ENCODE assay signal across 8 cellular contexts in the genomic region with DNA sequence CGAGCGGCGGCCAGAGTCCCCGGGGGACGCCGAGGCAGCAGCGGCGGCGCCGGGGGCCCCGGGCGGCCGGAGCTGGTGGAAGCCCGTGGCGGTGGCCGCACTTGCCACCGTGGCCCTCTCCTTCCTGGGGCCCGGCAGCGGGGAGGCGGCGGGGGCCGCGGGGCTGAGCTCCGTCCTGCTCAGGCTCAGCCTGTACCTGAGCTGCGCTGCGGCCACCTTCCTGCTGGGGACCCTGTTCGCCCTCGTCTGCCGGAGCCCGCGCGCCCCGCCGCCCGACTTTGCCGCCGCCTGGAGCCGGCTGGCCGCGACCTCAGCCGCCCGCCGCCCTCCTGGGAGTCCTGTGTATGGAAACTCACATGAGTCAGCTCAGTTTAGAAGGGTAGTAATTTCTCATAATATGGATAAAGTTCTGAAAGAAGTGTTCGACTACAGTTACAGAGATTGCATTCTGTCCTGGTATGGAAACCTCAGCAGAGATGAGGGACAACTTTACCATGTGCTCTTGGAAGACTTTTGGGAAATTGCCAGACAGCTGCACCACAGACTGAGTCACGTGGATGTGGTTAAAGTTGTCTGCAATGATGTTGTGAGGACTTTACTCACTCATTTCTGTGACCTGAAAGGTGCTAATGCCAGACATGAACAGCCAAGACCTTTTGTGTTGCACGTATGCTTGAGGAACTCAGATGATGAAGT.
DNase-seq lines count a peak whose midpoint lies in the region; ATAC-seq and TF ChIP-seq lines count a peak whose summit lies in the region.
"Not testable (repeated sequence)": the region's sequence is repeated elsewhere in the genome, so short reads cannot be mapped to it uniquely, and the experiment has no call there.

No MANE protein-coding gene starts in this region.

- peak; percentile 52 for DNase-seq in NCI-H2107 treated with DMSO at 0.1 percent for 48 hours (lab: John Stamatoyannopoulos, UW; ENCODE audit: unreplicated experiment)
- peak; percentile 41 to 44 for DNase-seq in activated CD4-positive, alpha-beta T cell treated with anti-CD3 and anti-CD28 coated beads for 4 hours
- DNase-seq in mammary epithelial cell, result peak; percentile 62
- peak; percentile 60 for DNase-seq in sciatic nerve (ENCODE audit: low spot score)
- DNase-seq in uterus, result peak in 1 of 2 donors; percentile 19

- H2AFZ ChIP-seq in mammary epithelial cell (ENCODE audit: low read depth, low read length), result peak overlapping the region; percentile 82

- dilution Hi-C loops in mammary epithelial cell (cut with HindIII; ENCODE audit: low sequenced_read_pairs), result not testable (repeated sequence)

- not testable (repeated sequence) for H3K36me3 ChIP-seq in mammary epithelial cell (ENCODE audit: insufficient read depth, low read length); iPS-18a (ENCODE audit: control insufficient read depth, low read depth, low read length); uterus

- H3K4me3 ChIP-seq in mammary epithelial cell (replicated peaks in 1 of 3; ENCODE audit: insufficient read depth in 1 of 3, low read depth in 2 of 3, low read length in 3 of 3) (peak overlapping the region in 2 of 3 experiments; percentile 36 to 42), iPS-18a (ENCODE audit: low read length) (peak overlapping the region; percentile 48), uterus (peak overlapping the region in 1 of 2 donors; percentile 45)

- WGBS in mammary epithelial cell (ENCODE audit: low coverage, missing lambda C conversion rate), result 13% methylated on average over 3 of the region's 46 CpGs

- not testable (repeated sequence) for H3K9me3 ChIP-seq in mammary epithelial cell (replicated peaks; ENCODE audit: insufficient read depth, low read length); iPS-18a (ENCODE audit: control insufficient read depth, low read depth, low read length); uterus

- H4K20me1 ChIP-seq in mammary epithelial cell (ENCODE audit: insufficient read depth, low read length), result not testable (repeated sequence)

- H3K27me3 ChIP-seq in mammary epithelial cell (ENCODE audit: insufficient read depth, low read length); iPS-18a (ENCODE audit: control insufficient read depth, insufficient read depth, low read length); uterus: not testable (repeated sequence)

- not testable (repeated sequence) for H3K4me1 ChIP-seq in mammary epithelial cell (ENCODE audit: insufficient read depth, low read length); uterus
- H3K4me1 ChIP-seq in iPS-18a (ENCODE audit: control insufficient read depth, low read depth, low read length), result peaks cover 18% of the 10 kb centered on the region

- peak overlapping the region; percentile 81 for H3K4me2 ChIP-seq in mammary epithelial cell (ENCODE audit: insufficient read depth, low read depth, low read length)

- TF ChIP-seq CTCF in mammary epithelial cell (conservative IDR thresholded peaks at IDR 0.05 in 1 of 2, IDR thresholded peaks at IDR 0.05 in 1 of 2; ENCODE audit: extremely low read depth in 1 of 2, insufficient read depth in 1 of 2, low read depth in 1 of 2, low read length in 2 of 2); uterus (IDR thresholded peaks at IDR 0.05): not testable (repeated sequence)

- intact Hi-C loops in mammary epithelial cell (cut with micrococcal nuclease), result loop anchor here (5.0 kb wide), 1 partner anchor 94 kb away; no protein-coding TSS in a partner anchor
- intact Hi-C loops in sciatic nerve (cut with DNase I); uterus (cut with DNase I; ENCODE audit: low total_unique reads): not testable (repeated sequence)

- in situ Hi-C loops in mammary epithelial cell (cut with MboI; ENCODE audit: low sequenced_read_pairs in 2 of 2), result not testable (repeated sequence)

- not testable (repeated sequence) for BruUV-seq in mammary epithelial cell (replicated peaks; lab: Mats Ljungman, UMichigan)

- ATAC-seq in GM18520 (IDR thresholded peaks at IDR 0.05; ENCODE audit: unreplicated experiment) (peak; percentile 40), HG02884 (IDR thresholded peaks at IDR 0.05; ENCODE audit: unreplicated experiment) (peak; percentile 50), sciatic nerve (peak; percentile 55)

- not testable (repeated sequence) for H3K79me2 ChIP-seq in mammary epithelial cell (ENCODE audit: insufficient read depth, low read length)

- not testable (repeated sequence) for H3K9ac ChIP-seq in mammary epithelial cell (ENCODE audit: insufficient read depth, low read length)
- peak overlapping the region; percentile 23 for H3K9ac ChIP-seq in iPS-18a (ENCODE audit: low read length)

- not testable (repeated sequence) for H3K27ac ChIP-seq in mammary epithelial cell (ENCODE audit: insufficient read depth, low read depth, low read length); iPS-18a (ENCODE audit: low read length)
- peak overlapping the region; percentile 10 to 42 for H3K27ac ChIP-seq in uterus

- CTCF ChIA-PET in mammary epithelial cell (lab: Charles Lee; ENCODE audit: low non-redundant PET), result interaction anchor here (0.9 kb wide), 1 partner anchor 60 kb away, joined by 4 read pairs; no protein-coding TSS in a partner anchor

- not testable (repeated sequence) for TF ChIP-seq POLR2A in uterus (IDR thresholded peaks at IDR 0.05)
